8 cellular contexts compared by ENCODE assay signal in the genomic region with DNA sequence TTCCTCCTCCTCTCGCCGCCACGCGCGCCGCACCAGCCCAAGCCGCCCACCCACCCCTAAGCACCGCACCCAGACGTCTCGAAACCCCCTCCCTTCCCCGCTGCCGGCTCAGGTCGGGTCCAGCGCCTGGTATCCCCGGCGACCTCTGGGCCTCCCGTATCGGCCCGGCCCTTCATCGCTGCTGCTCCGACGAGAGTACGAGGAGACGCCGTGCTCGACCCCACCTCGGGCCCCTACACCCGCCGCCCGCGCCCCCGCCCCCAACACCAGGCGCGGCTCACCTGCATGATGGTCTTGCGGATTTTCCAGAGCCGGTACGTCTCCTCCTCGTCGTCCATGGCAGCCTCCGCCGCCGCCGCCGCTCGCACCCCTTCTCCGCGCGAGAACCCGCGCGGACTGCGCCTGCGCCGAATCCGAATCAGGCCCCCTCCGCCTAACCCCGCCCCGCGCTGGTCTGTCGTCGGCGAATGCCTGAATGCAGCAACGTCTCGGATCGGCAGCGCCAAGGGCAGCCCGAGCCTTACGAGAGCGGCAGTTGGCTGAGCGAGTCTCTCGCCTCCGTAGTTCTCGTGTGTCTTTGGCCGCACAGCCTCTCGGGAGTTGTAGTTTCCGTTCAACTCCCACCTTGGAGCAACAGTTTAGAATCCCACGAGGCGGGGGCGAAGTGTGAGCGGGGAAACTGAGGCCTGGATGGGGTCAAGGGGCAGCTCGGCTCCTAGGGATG. TPM values are rescaled to one million over a fixed set of nuclear protein-coding genes. Genes with fewer than 3 reads are reported as not detected.
DNase-seq lines count a peak whose midpoint lies in the region; ATAC-seq and TF ChIP-seq lines count a peak whose summit lies in the region.

POLR2E (minus strand) TSS at position 398 of the 724 bp plus-strand sequence; CDS start at position 338, 60 bp downstream.

- H3K4me1 ChIP-seq in RWPE2 (ENCODE audit: insufficient read depth, poor library complexity, severe bottlenecking) = peaks cover 9% of the 10 kb centered on the region

- H3K9me3 ChIP-seq in RWPE2 (ENCODE audit: severe bottlenecking) = no peaks in the 10 kb centered on the region

- peak; percentile 93 for ATAC-seq in RWPE2 (ENCODE audit: low read depth)

- DNase-seq in Daoy (ENCODE audit: low read depth) (peak; percentile 99), GOT3 (lab: John Stamatoyannopoulos, UW) (peak; percentile 90), LoVo (ENCODE audit: low spot score) (peak; percentile 98), RWPE2 (ENCODE audit: low spot score) (peak; percentile 95), fibroblast of pulmonary artery (ENCODE audit: low read depth) (peak; percentile 99)
- DNase-seq in activated effector memory CD4-positive, alpha-beta T cell treated with Interleukin-2 at 50 U/mL for 16 hours = peak; percentile 97

- H3K4me3 ChIP-seq in RWPE2 (ENCODE audit: severe bottlenecking) (peak within 1 kb of the TSS; percentile 67), fibroblast of pulmonary artery (replicated peaks; ENCODE audit: low read depth, low read length) (peak within 1 kb of the TSS; percentile 90)

- peaks cover 22% of the 10 kb centered on the region for H3K4me1 Mint-ChIP-seq in nephron
- peaks cover 69% of the 10 kb centered on the region for H3K4me1 Mint-ChIP-seq in stimulated activated naive CD8-positive, alpha-beta T cell treated with anti-CD3 and anti-CD28 coated beads, Interleukin-15, Interleukin-2, amounts not matched to agents 100 ng/mL and 50 ng/mL, for 24 hours (ENCODE audit: low read depth)

- peak within 1 kb of the TSS; percentile 80 to 98 (median 83) for H3K27ac Mint-ChIP-seq in nephron
- H3K27ac Mint-ChIP-seq in stimulated activated naive CD8-positive, alpha-beta T cell treated with anti-CD3 and anti-CD28 coated beads, Interleukin-15, Interleukin-2, amounts not matched to agents 100 ng/mL and 50 ng/mL, for 24 hours = peak within 1 kb of the TSS; percentile 93

- no peaks in the 10 kb centered on the region for H3K36me3 Mint-ChIP-seq in nephron (ENCODE audit: low read depth)
- H3K36me3 Mint-ChIP-seq in stimulated activated naive CD8-positive, alpha-beta T cell treated with anti-CD3 and anti-CD28 coated beads, Interleukin-15, Interleukin-2, amounts not matched to agents 100 ng/mL and 50 ng/mL, for 24 hours (ENCODE audit: low read depth) = no peaks in the 10 kb centered on the region

- TF ChIP-seq CTCF in RWPE2 (IDR thresholded peaks at IDR 0.05; ENCODE audit: poor library complexity, severe bottlenecking) = no peak
- no peak for TF ChIP-seq CTCF in fibroblast of pulmonary artery (IDR thresholded peaks at IDR 0.05; ENCODE audit: low read length, missing control alignments)
- TF ChIP-seq CTCF in nephron (IDR thresholded peaks at IDR 0.05; ENCODE audit: unreplicated experiment in 3 of 3) = no peak

- no peaks in the 10 kb centered on the region for H3K9me3 Mint-ChIP-seq in nephron
- no peaks in the 10 kb centered on the region for H3K9me3 Mint-ChIP-seq in stimulated activated naive CD8-positive, alpha-beta T cell treated with anti-CD3 and anti-CD28 coated beads, Interleukin-15, Interleukin-2, amounts not matched to agents 100 ng/mL and 50 ng/mL, for 24 hours

- peak within 1 kb of the TSS; percentile 51 for H3K27ac ChIP-seq in RWPE2 (ENCODE audit: poor library complexity, severe bottlenecking)

- peak within 1 kb of the TSS; percentile 90 to 97 (median 92) for H3K4me3 Mint-ChIP-seq in nephron
- H3K4me3 Mint-ChIP-seq in stimulated activated naive CD8-positive, alpha-beta T cell treated with anti-CD3 and anti-CD28 coated beads, Interleukin-15, Interleukin-2, amounts not matched to agents 100 ng/mL and 50 ng/mL, for 24 hours = peak within 1 kb of the TSS; percentile 93

- peaks cover 9% of the 10 kb centered on the region for H3K27me3 Mint-ChIP-seq in nephron (ENCODE audit: low read depth)
- no peaks in the 10 kb centered on the region for H3K27me3 Mint-ChIP-seq in stimulated activated naive CD8-positive, alpha-beta T cell treated with anti-CD3 and anti-CD28 coated beads, Interleukin-15, Interleukin-2, amounts not matched to agents 100 ng/mL and 50 ng/mL, for 24 hours

- peaks cover 24% of the 10 kb centered on the region for H3K36me3 ChIP-seq in RWPE2 (ENCODE audit: low read depth)

- no peaks in the 10 kb centered on the region for H3K27me3 ChIP-seq in RWPE2 (ENCODE audit: insufficient read depth, poor library complexity, severe bottlenecking)

RNA-seq across cellular contexts. Expression of gene POLR2E, which starts in this region (rescaled TPM):
- 124 and 148 TPM in 2 replicates for total RNA-seq in Daoy (2014; rRNA removed; shearing (Covaris generic))

Comparison
In these comparisons a context has a peak if more than half of its experiments do, and no peak if none do; other contexts are left out.
1. Peak in every context shown above with its lines: DNase-seq, ATAC-seq, H3K4me3 ChIP-seq and H3K27ac ChIP-seq.